Comparison of ENCODE assay signal across 1 cellular context in genomic region chr1:171683826-171684225, GRCh38.
TF ChIP-seq lines count a peak whose summit lies in the region.

No MANE protein-coding gene starts in this region.

TF ChIP-seq in K562, 482 proteins besides CTCF, POLR2A, EP300 and RAD21 (continued from another document):
- no peak for TF ChIP-seq ID3 (CRISPR knock-in tag; IDR thresholded peaks at IDR 0.05)
- peak; percentile 78; the same call in 1 of the 2 replicates for TF ChIP-seq ID3 (tag; IDR thresholded peaks at IDR 0.05)
- 0 out of 2 replicates have a peak, but pooled peaks have one; percentile 10 for TF ChIP-seq ARID1B (IDR thresholded peaks at IDR 0.05)
- TF ChIP-seq TEAD4 (IDR thresholded peaks at IDR 0.05; ENCODE audit: low read length): peak; percentile 49
- no peak for TF ChIP-seq TEAD4 (CRISPR knock-in tag; IDR thresholded peaks at IDR 0.05; ENCODE audit: borderline replicate concordance)
- peak; percentile 46; the same call in 1 of the 2 replicates for TF ChIP-seq KLF16 (IDR thresholded peaks at IDR 0.05)
- TF ChIP-seq PRMT5 (CRISPR knock-in tag; IDR thresholded peaks at IDR 0.05): no peak
- no peak for TF ChIP-seq ARID4B (CRISPR knock-in tag; IDR thresholded peaks at IDR 0.05)
- TF ChIP-seq TCF3 (CRISPR knock-in tag; IDR thresholded peaks at IDR 0.05): peak; percentile 38; the same call in 1 of the 2 replicates
